Comparison of ENCODE assay signal across 2 cellular contexts in genomic region chr1:229148041-229148671, GRCh38.
TF ChIP-seq lines count a peak whose summit lies in the region.

No MANE protein-coding gene starts in this region.

TF ChIP-seq in HEK293, 187 proteins besides CTCF, POLR2A, EP300 and RAD21 (continued from another document and continues in another):
- TF ChIP-seq ZNF221 (tag by site-specific recombination; IDR thresholded peaks at IDR 0.05; ENCODE audit: borderline replicate concordance) = no peak
- no peak for TF ChIP-seq ZNF639 (tag by site-specific recombination; IDR thresholded peaks at IDR 0.05)
- no peak for TF ChIP-seq ZNF280D (tag by site-specific recombination; IDR thresholded peaks at IDR 0.05)
- TF ChIP-seq ZNF654 (tag by site-specific recombination; IDR thresholded peaks at IDR 0.05; ENCODE audit: low read depth) = no peak
- TF ChIP-seq ZNF362 (tag by site-specific recombination; IDR thresholded peaks at IDR 0.05) = no peak
- no peak for TF ChIP-seq ZNF792 (tag by site-specific recombination; IDR thresholded peaks at IDR 0.05)
- no peak for TF ChIP-seq TSHZ1 (tag by site-specific recombination; IDR thresholded peaks at IDR 0.05; ENCODE audit: borderline replicate concordance)
- TF ChIP-seq ZNF664 (tag by site-specific recombination; IDR thresholded peaks at IDR 0.05) = no peak
- no peak for TF ChIP-seq PRDM6 (tag by site-specific recombination; IDR thresholded peaks at IDR 0.05)
- peak; percentile 34; the same call in 1 of the 2 replicates for TF ChIP-seq ZNF629 (tag by site-specific recombination; IDR thresholded peaks at IDR 0.05)
- TF ChIP-seq ZBTB1 (tag by site-specific recombination; IDR thresholded peaks at IDR 0.05) = no peak
- TF ChIP-seq ZNF580 (tag by site-specific recombination; IDR thresholded peaks at IDR 0.05) = no peak
- no peak for TF ChIP-seq ZNF24 (tag by site-specific recombination; IDR thresholded peaks at IDR 0.05)
- TF ChIP-seq SP3 (tag by site-specific recombination; IDR thresholded peaks at IDR 0.05) = no peak
- TF ChIP-seq OSR2 (tag by site-specific recombination; IDR thresholded peaks at IDR 0.05) = peak; percentile 46; the same call in 1 of the 2 replicates
- TF ChIP-seq REPIN1 (tag by site-specific recombination; IDR thresholded peaks at IDR 0.05; ENCODE audit: low read depth) = no peak

TF ChIP-seq in K562, 482 proteins besides CTCF, POLR2A, EP300 and RAD21 (continued from another document and continues in another):
- no peak for TF ChIP-seq TRIM25 (IDR thresholded peaks at IDR 0.05; ENCODE audit: borderline replicate concordance)
- no peak for TF ChIP-seq AFF4 (CRISPR knock-in tag; IDR thresholded peaks at IDR 0.05)
- TF ChIP-seq E2F4 (CRISPR knock-in tag; IDR thresholded peaks at IDR 0.05; ENCODE audit: low read depth) = no peak
- no peak for TF ChIP-seq POLR2G (IDR thresholded peaks at IDR 0.05; ENCODE audit: low read depth, low read length)
- no peak for TF ChIP-seq ZNF79 (CRISPR knock-in tag; IDR thresholded peaks at IDR 0.05; ENCODE audit: low read depth)
- TF ChIP-seq TSC22D4 (tag; IDR thresholded peaks at IDR 0.05) = no peak
- TF ChIP-seq ZNF436 (CRISPR knock-in tag; IDR thresholded peaks at IDR 0.05) = no peak
- TF ChIP-seq OTX1 (CRISPR knock-in tag; IDR thresholded peaks at IDR 0.05) = no peak
- no peak for TF ChIP-seq POLR3G (IDR thresholded peaks at IDR 0.05; ENCODE audit: extremely low read depth, insufficient read length, insufficient replicate concordance)
- TF ChIP-seq SRSF9 (IDR thresholded peaks at IDR 0.05; ENCODE audit: borderline replicate concordance, low read depth, low read length) = no peak
- TF ChIP-seq MAZ (CRISPR knock-in tag; conservative IDR thresholded peaks at IDR 0.05 in 1 of 2, IDR thresholded peaks at IDR 0.05 in 1 of 2) = peak; percentile 50 to 60; a peak in 2 of 4 replicates
- TF ChIP-seq CREB3 (tag; conservative IDR thresholded peaks at IDR 0.05; ENCODE audit: low read depth) = no peak
- TF ChIP-seq HMGN3 (IDR thresholded peaks at IDR 0.05; ENCODE audit: borderline replicate concordance, extremely low read depth, insufficient read length, low read depth, low read length) = peak; percentile 53
- no peak for TF ChIP-seq RBM25 (IDR thresholded peaks at IDR 0.05; ENCODE audit: low read depth, low read length, severe bottlenecking)
- peak; percentile 85 for TF ChIP-seq MTA2 (IDR thresholded peaks at IDR 0.05; ENCODE audit: low read depth)
- no peak for TF ChIP-seq RNF219 (CRISPR knock-in tag; IDR thresholded peaks at IDR 0.05)
- no peak for TF ChIP-seq RBM14 (IDR thresholded peaks at IDR 0.05; ENCODE audit: borderline replicate concordance, insufficient read depth, low read depth, low read length)
- TF ChIP-seq SOX6 (IDR thresholded peaks at IDR 0.05) = peak; percentile 78
- TF ChIP-seq MLX (CRISPR knock-in tag; conservative IDR thresholded peaks at IDR 0.05) = no peak
- TF ChIP-seq ZKSCAN8 (CRISPR knock-in tag; IDR thresholded peaks at IDR 0.05) = no peak
- TF ChIP-seq NFE2L1 (tag; IDR thresholded peaks at IDR 0.05; ENCODE audit: borderline replicate concordance, low read depth) = no peak
- TF ChIP-seq GATAD2A (IDR thresholded peaks at IDR 0.05) = 0 out of 2 replicates have a peak, but pooled peaks have one; percentile 31
- TF ChIP-seq ZNF12 (CRISPR knock-in tag; IDR thresholded peaks at IDR 0.05) = no peak
- no peak for TF ChIP-seq CBX5 (IDR thresholded peaks at IDR 0.05; ENCODE audit: borderline replicate concordance, low read depth)
- no peak for TF ChIP-seq CHD1 (IDR thresholded peaks at IDR 0.05; ENCODE audit: low read length)
- no peak for TF ChIP-seq CUX1 (CRISPR knock-in tag; IDR thresholded peaks at IDR 0.05)
- no peak for TF ChIP-seq MNT (conservative IDR thresholded peaks at IDR 0.05)
- no peak for TF ChIP-seq ATF1 (CRISPR knock-in tag; IDR thresholded peaks at IDR 0.05)
- TF ChIP-seq ATF1 (tag; IDR thresholded peaks at IDR 0.05) = no peak
- TF ChIP-seq E4F1 (CRISPR knock-in tag; IDR thresholded peaks at IDR 0.05; ENCODE audit: borderline replicate concordance) = no peak
- TF ChIP-seq ZNF274 (IDR thresholded peaks at IDR 0.05; ENCODE audit: borderline replicate concordance, low read depth, low read length) = no peak
- no peak for TF ChIP-seq IRF2 (CRISPR knock-in tag; IDR thresholded peaks at IDR 0.05)
